Comparison of ENCODE assay signal across 8 cellular contexts in the genomic region with DNA sequence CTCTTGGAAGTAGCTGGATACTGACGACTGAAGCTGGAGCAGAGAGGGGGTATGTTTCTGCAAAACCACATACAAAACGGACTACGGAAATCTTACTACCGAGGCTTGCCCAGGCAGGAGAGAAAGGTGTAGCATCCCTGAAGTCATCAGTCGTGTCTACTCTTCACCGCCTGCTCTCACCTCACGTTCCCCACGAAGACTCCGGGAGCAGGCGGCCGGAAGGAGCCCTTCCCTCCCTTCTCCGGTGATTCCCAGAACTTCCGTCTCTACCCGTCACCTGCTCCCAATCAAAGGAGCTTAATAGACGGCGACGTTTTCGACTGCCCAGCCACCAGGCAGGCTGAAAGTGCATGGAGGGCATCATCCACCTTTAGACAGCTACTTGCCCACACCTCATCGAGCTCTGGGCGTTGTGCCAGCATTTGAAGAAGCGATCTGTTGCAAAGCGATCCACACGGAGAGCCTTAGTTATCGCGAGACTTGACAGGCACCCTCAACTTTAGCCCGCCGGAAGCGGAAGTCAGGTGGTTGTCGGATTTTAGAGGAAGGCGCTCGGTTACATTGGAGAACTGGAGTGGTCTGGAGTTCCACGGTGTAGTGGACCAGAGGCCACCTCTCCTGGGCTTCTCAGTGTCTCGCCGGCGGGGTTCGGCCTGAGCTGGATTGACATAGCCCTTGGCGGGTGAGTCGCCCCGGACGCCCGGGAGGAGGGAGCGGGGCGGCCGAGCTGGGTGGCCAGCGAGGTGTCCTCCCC. TPM values are rescaled to one million over a fixed set of nuclear protein-coding genes. Genes with fewer than 3 reads are reported as not detected.
DNase-seq lines count a peak whose midpoint lies in the region; ATAC-seq and TF ChIP-seq lines count a peak whose summit lies in the region.

A gene (plus strand): TSS at position 523 of the 754 bp plus-strand sequence. CDS start 2,809 bp downstream, outside the sequence.

- H3K27ac ChIP-seq in DOHH2 (ENCODE audit: low read depth, low read length), result peak within 1 kb of the TSS; percentile 35
- H3K27ac ChIP-seq in GM23248, result peak within 1 kb of the TSS; percentile 45

- in situ Hi-C loops in GM23248 (cut with MboI), result no loop called here

- 3 to 4% methylated on average over 44 to 45 of the region's 45 CpGs for WGBS in GM23248 (ENCODE audit: low coverage in 1 of 2, low lambda C conversion rate in 2 of 2, missing lambda C conversion rate in 2 of 2), 2 experiments

- H3K4me1 ChIP-seq in DOHH2 (ENCODE audit: control insufficient read depth, low read length), result peaks cover 20% of the 10 kb centered on the region
- H3K4me1 ChIP-seq in GM23248 (ENCODE audit: insufficient read depth), result peaks cover 11% of the 10 kb centered on the region; the same call in 1 of the 2 replicates

- H3K9me2 ChIP-seq in DOHH2 (replicated peaks; ENCODE audit: control insufficient read depth, low read length) (no peaks in the 10 kb centered on the region), GM23248 (ENCODE audit: insufficient read depth) (no peaks in the 10 kb centered on the region)

- H3K4me1 Mint-ChIP-seq in naive thymus-derived CD8-positive, alpha-beta T cell, result peaks cover 9 to 35% (median 25%) of the 10 kb centered on the region in 4 donors

- H2AFZ ChIP-seq in GM23248, result peak within 1 kb of the TSS; percentile 91

- peak within 1 kb of the TSS; percentile 91 for H3K4me2 ChIP-seq in DOHH2 (ENCODE audit: low read length)
- peak within 1 kb of the TSS; percentile 73 for H3K4me2 ChIP-seq in GM23248 (ENCODE audit: unreplicated experiment)

- H3K27ac Mint-ChIP-seq in naive thymus-derived CD8-positive, alpha-beta T cell, result peak within 1 kb of the TSS; percentile 89 to 99 (median 97)

- H3K9me3 ChIP-seq in DOHH2 (ENCODE audit: control insufficient read depth, insufficient read depth, low read length), result no peaks in the 10 kb centered on the region
- H3K9me3 ChIP-seq in GM23248 (ENCODE audit: low read depth), result no peaks in the 10 kb centered on the region

- H3K79me2 ChIP-seq in DOHH2 (ENCODE audit: control insufficient read depth, low read length) (peaks cover 25% of the 10 kb centered on the region), GM23248 (ENCODE audit: insufficient read depth) (peaks cover 31% of the 10 kb centered on the region)

- TF ChIP-seq CTCF in DOHH2 (IDR thresholded peaks at IDR 0.05; ENCODE audit: low read depth, low read length, poor library complexity, severe bottlenecking) (no peak), fibroblast of mammary gland (conservative IDR thresholded peaks at IDR 0.05; ENCODE audit: control insufficient read depth, insufficient read depth, low read depth, low read length) (no peak)

- H3K27me3 ChIP-seq in DOHH2 (ENCODE audit: control insufficient read depth, low read length) (no peaks in the 10 kb centered on the region), GM23248 (replicated peaks; ENCODE audit: insufficient read depth) (no peaks in the 10 kb centered on the region)

- H3F3A ChIP-seq in DOHH2 (ENCODE audit: control insufficient read depth, insufficient read depth) (no peaks in the 10 kb centered on the region), GM23248 (ENCODE audit: insufficient read depth) (no peaks in the 10 kb centered on the region)

- POLR2A ChIA-PET in naive thymus-derived CD8-positive, alpha-beta T cell (lab: Charles Lee), result interaction anchor here (0.7 to 4.2 kb wide), 13 partner anchors 14 to 455 kb away, joined by 3 to 31 read pairs (median 5); a partner anchor contains a TSS

- H3K36me3 ChIP-seq in DOHH2 (ENCODE audit: control insufficient read depth, low read length), result peaks cover 32% of the 10 kb centered on the region
- H3K36me3 ChIP-seq in GM23248 (ENCODE audit: low read depth), result 0 out of 2 replicates have a peak, but pooled peaks cover 11% of the 10 kb centered on the region

- H3K4me3 ChIP-seq in DOHH2 (ENCODE audit: low read length), result peak within 1 kb of the TSS; percentile 100
- H3K4me3 ChIP-seq in GM23248, result peak within 1 kb of the TSS; percentile 83
- H3K4me3 ChIP-seq in fibroblast of mammary gland (ENCODE audit: control insufficient read depth, low read depth, low read length), result peak within 1 kb of the TSS; percentile 82

- DNase-seq in GM23248, result peak; percentile 98
- peak; percentile 94 to 95 for DNase-seq in Kasumi-1 (lab: John Stamatoyannopoulos, UW)
- DNase-seq in RPMI7951 (ENCODE audit: low read depth), result peak; percentile 97
- peak; percentile 84 to 87 for DNase-seq in activated T-helper 1 cell treated with anti-CD3 and anti-CD28 coated beads, Interleukin-2, amount 50 U/mL, for 16 hours (ENCODE audit: low read depth in 1 of 2, low spot score in 1 of 2)
- peak; percentile 94 for DNase-seq in fibroblast of mammary gland (ENCODE audit: low read depth)
- DNase-seq in naive thymus-derived CD8-positive, alpha-beta T cell, result peak; percentile 83 to 99 (median 92)
- DNase-seq in stimulated activated naive CD4-positive, alpha-beta T cell (lab: John Stamatoyannopoulos, UW), result peak; percentile 83 to 94 (median 92)

- ATAC-seq in naive thymus-derived CD8-positive, alpha-beta T cell, result peak; percentile 94

- no peaks in the 10 kb centered on the region for H3K9me3 Mint-ChIP-seq in naive thymus-derived CD8-positive, alpha-beta T cell

- H4K20me1 ChIP-seq in DOHH2 (ENCODE audit: control insufficient read depth, insufficient read depth, low read depth, low read length) (no peaks in the 10 kb centered on the region), GM23248 (ENCODE audit: insufficient read depth) (no peaks in the 10 kb centered on the region)

- no peaks in the 10 kb centered on the region for H3K27me3 Mint-ChIP-seq in naive thymus-derived CD8-positive, alpha-beta T cell

- peak within 1 kb of the TSS; percentile 95 to 99 (median 99) for H3K4me3 Mint-ChIP-seq in naive thymus-derived CD8-positive, alpha-beta T cell

- peaks cover 0 to 28% (median 7%) of the 10 kb centered on the region in 3 donors for H3K36me3 Mint-ChIP-seq in naive thymus-derived CD8-positive, alpha-beta T cell

- H3K9ac ChIP-seq in GM23248, result peak within 1 kb of the TSS; percentile 88

RNA-seq across cellular contexts. Expression of the gene that starts here (rescaled TPM):
- total RNA-seq in GM23248 (2014; rRNA removed; shearing (Covaris generic)), result 17.6 and 23.9 TPM in 2 replicates
- 40.2 and 40.9 TPM in 2 replicates for polyA plus RNA-seq in GM23248 (2016; fragmentation: Nextera tagmentation; extraction: Ambion mirVana)
- 64.4 and 66.1 TPM in 2 replicates for total RNA-seq in RPMI7951 (2014; rRNA removed; shearing (Covaris generic))
- 10 to 100 TPM; 17.5 to 22.3 TPM for total RNA-seq in naive thymus-derived CD8-positive, alpha-beta T cell
- 10 to 100 TPM; 28.5 to 35.0 (median 31.7) TPM for polyA plus RNA-seq in naive thymus-derived CD8-positive, alpha-beta T cell

Comparison
In these comparisons a context has a peak if more than half of its experiments do, and no peak if none do; other contexts are left out.
1. Peak in every context shown above with its lines: DNase-seq, ATAC-seq, H3K4me3 ChIP-seq and H3K27ac ChIP-seq.